Comparison of ENCODE assay signal across 1 cellular context in the genomic region with DNA sequence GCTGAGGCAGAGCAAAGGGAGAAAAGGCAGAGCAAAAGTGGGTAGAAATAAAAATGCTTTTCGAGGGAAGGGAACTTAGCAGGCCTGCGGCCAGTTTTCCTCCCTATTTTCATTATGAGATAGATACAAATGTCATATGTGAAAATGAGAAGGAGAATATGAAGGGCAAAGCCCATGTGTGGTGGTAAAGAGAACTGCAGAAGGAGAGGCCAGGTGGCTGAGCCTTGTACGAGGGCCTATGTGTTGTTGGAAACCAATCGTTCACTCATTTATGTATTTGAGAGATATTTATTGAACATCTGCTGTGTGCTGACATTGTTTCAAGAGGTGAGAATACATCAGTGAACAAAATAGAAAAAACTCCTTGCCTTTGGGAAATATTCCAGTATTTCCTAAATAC.
TF ChIP-seq lines count a peak whose summit lies in the region.

No MANE protein-coding gene starts in this region.

TF ChIP-seq in GM23338, 12 proteins besides CTCF, POLR2A, EP300 and RAD21:
- TF ChIP-seq, protein P1, sequence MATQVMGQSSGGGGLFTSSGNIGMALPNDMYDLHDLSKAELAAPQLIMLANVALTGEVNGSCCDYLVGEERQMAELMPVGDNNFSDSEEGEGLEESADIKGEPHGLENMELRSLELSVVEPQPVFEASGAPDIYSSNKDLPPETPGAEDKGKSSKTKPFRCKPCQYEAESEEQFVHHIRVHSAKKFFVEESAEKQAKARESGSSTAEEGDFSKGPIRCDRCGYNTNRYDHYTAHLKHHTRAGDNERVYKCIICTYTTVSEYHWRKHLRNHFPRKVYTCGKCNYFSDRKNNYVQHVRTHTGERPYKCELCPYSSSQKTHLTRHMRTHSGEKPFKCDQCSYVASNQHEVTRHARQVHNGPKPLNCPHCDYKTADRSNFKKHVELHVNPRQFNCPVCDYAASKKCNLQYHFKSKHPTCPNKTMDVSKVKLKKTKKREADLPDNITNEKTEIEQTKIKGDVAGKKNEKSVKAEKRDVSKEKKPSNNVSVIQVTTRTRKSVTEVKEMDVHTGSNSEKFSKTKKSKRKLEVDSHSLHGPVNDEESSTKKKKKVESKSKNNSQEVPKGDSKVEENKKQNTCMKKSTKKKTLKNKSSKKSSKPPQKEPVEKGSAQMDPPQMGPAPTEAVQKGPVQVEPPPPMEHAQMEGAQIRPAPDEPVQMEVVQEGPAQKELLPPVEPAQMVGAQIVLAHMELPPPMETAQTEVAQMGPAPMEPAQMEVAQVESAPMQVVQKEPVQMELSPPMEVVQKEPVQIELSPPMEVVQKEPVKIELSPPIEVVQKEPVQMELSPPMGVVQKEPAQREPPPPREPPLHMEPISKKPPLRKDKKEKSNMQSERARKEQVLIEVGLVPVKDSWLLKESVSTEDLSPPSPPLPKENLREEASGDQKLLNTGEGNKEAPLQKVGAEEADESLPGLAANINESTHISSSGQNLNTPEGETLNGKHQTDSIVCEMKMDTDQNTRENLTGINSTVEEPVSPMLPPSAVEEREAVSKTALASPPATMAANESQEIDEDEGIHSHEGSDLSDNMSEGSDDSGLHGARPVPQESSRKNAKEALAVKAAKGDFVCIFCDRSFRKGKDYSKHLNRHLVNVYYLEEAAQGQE (IDR thresholded peaks at IDR 0.05; ENCODE audit: unreplicated experiment) = no peak
